ENCODE assay signal across 17 cellular contexts in the genomic region with DNA sequence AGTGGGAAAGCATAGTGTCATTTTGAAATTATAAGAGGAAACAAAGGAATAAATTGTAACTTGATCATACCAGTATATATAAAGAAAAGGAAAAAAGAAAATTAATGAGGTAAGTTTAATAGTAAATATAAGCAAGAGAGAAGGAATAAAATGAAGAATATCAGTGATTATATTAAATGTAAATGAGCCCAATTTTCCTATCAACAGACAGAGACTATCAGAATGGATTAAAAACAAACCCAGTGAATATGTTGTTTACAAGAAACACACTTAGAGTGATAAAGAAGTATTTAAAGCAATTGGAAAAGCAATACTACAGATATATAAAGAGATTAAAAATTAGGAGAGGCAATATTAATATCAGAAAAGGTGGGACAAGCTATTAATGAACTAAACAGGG.
"Had no signal": no experiment of that assay in that cellular context is flagged by ENCODE, and none has a peak within 500 bp of the region (broad histone marks: within the 10 kb centered on the region; RNA-seq: fewer than 3 reads in every experiment).

No MANE protein-coding gene starts in this region.

- ATAC-seq: natural killer cell; right lobe of liver; stimulated activated memory B cell treated with anti-CD40 and anti-IgM and Interleukin-4, amounts not matched to agents 10 μg/mL and 1 μg/mL and 100 μg/mL, for 72 hours; stimulated activated naive CD8-positive, alpha-beta T cell treated with anti-CD3 and anti-CD28 coated beads, Interleukin-15, amount 100 ng/mL, for 72 hours had no signal

- DNase-seq: islet precursor cell; left ventricle myocardium inferior; mesendoderm; naive B cell; natural killer cell; nephron progenitor cell; occipital lobe; right lobe of liver; stimulated activated CD4-positive, alpha-beta T cell treated with anti-CD3 and anti-CD28 coated beads, Interleukin-1b, Interleukin-23, amount 100 ng/mL, for 48 hours; stimulated activated CD4-positive, alpha-beta T cell treated with anti-CD3 and anti-CD28 coated beads, Interleukin-2, amount 100 ng/mL, for 48 hours; stimulated activated CD4-positive, alpha-beta T cell treated with anti-CD3 and anti-CD28 coated beads, Interleukin-4, amount 100 ng/mL, for 4 hours; stimulated activated CD8-positive, alpha-beta memory T cell treated with anti-CD3 and anti-CD28 coated beads, Interleukin-4, amount 100 ng/mL, for 48 hours; stimulated activated naive CD4-positive, alpha-beta T cell treated with Interleukin-2 at 50 U/mL for 16 hours; stimulated activated naive CD8-positive, alpha-beta T cell treated with anti-CD3 and anti-CD28 coated beads, Interleukin-15, amount 100 ng/mL, for 72 hours; substantia nigra; uterus had no signal
